ENCODE assay signal across 18 cellular contexts in genomic region chr13:47117268-47117667, GRCh38.
DNase-seq lines count a peak whose midpoint lies in the region; ATAC-seq and TF ChIP-seq lines count a peak whose summit lies in the region.
"Had no signal": no experiment of that assay in that cellular context is flagged by ENCODE, and none has a peak within 500 bp of the region (broad histone marks: within the 10 kb centered on the region; RNA-seq: fewer than 3 reads in every experiment).

No MANE protein-coding gene starts in this region.

- H3K27me3 ChIP-seq in osteoblast (ENCODE audit: insufficient read depth, low read length) (no peaks in the 10 kb centered on the region), tibial nerve (no peaks in the 10 kb centered on the region)
- H3K27me3 ChIP-seq: adrenal gland, sigmoid colon, suprapubic skin had no signal

- no peaks in the 10 kb centered on the region for H4K20me1 ChIP-seq in osteoblast (ENCODE audit: insufficient read depth, low read length)

- H3K4me1 ChIP-seq in osteoblast (ENCODE audit: insufficient read depth, low read length) (peaks cover 9% of the 10 kb centered on the region), tibial nerve (peaks cover 0 to 10% (median 0%) of the 10 kb centered on the region in 4 donors)
- H3K4me1 ChIP-seq: adrenal gland, suprapubic skin had no signal

- ATAC-seq in HG03196 (IDR thresholded peaks at IDR 0.05; ENCODE audit: unreplicated experiment): no peak
- no peak for ATAC-seq in GM19351 (IDR thresholded peaks at IDR 0.05; ENCODE audit: unreplicated experiment)

- DNase-seq in EL (peak; percentile 69), RPMI7951 (ENCODE audit: low read depth) (peak; percentile 70), epithelial cell of esophagus (ENCODE audit: low read depth) (peak; percentile 70), osteoblast (ENCODE audit: insufficient read length, low spot score, missing footprints) (peak; percentile 59), HuH-7.5 (ENCODE audit: low spot score) (no peak), tibial nerve (ENCODE audit: low spot score in 2 of 2) (no peak)
- DNase-seq: activated CD4-positive, CD25-positive, alpha-beta regulatory T cell; adrenal gland; COR-L47; hippocampal formation; KG1; NCI-H2029 treated with DMSO at 0.1 percent for 48 hours; nephron progenitor cell; sigmoid colon had no signal

- no peaks in the 10 kb centered on the region for H3K36me3 ChIP-seq in osteoblast (ENCODE audit: insufficient read depth, low read length)
- H3K36me3 ChIP-seq in tibial nerve: no peaks in the 10 kb centered on the region
- H3K36me3 ChIP-seq: adrenal gland, sigmoid colon, suprapubic skin had no signal

- H2AFZ ChIP-seq in osteoblast (ENCODE audit: low read length): no peak overlapping the region

- no peak for TF ChIP-seq EP300 in tibial nerve (IDR thresholded peaks at IDR 0.05)

- H3K4me3 ChIP-seq in epithelial cell of esophagus (ENCODE audit: low read length) (no peak overlapping the region), osteoblast (ENCODE audit: insufficient read depth, low read length) (no peak overlapping the region), tibial nerve (no peak overlapping the region)
- H3K4me3 ChIP-seq: adrenal gland, sigmoid colon, SK-N-MC, suprapubic skin had no signal

- 81 to 82% methylated on average over 3 of the region's 3 CpGs for WGBS in tibial nerve, 2 donors

- TF ChIP-seq POLR2A in tibial nerve (IDR thresholded peaks at IDR 0.05): no peak

- no peaks in the 10 kb centered on the region for H3K9me3 ChIP-seq in osteoblast (ENCODE audit: low read depth, low read length)
- H3K9me3 ChIP-seq in tibial nerve: no peaks in the 10 kb centered on the region
- H3K9me3 ChIP-seq: adrenal gland, sigmoid colon, suprapubic skin had no signal

- no peaks in the 10 kb centered on the region for H3K79me2 ChIP-seq in osteoblast (ENCODE audit: insufficient read depth, low read length)

- TF ChIP-seq CTCF in epithelial cell of esophagus (IDR thresholded peaks at IDR 0.05; ENCODE audit: insufficient read depth, low read depth, low read length, missing control alignments): no peak
- no peak for TF ChIP-seq CTCF in osteoblast (IDR thresholded peaks at IDR 0.05; ENCODE audit: extremely low read depth, low read depth, low read length)
- TF ChIP-seq CTCF in tibial nerve (IDR thresholded peaks at IDR 0.05): no peak

- H3K4me2 ChIP-seq in osteoblast (ENCODE audit: insufficient read depth, low read length): peak overlapping the region; percentile 20

- H3K27ac ChIP-seq in osteoblast (ENCODE audit: low read depth, low read length) (no peak overlapping the region), tibial nerve (no peak overlapping the region)
- H3K27ac ChIP-seq: adrenal gland, sigmoid colon, SK-N-MC, suprapubic skin had no signal

Comparison
In these comparisons a context has a peak if more than half of its experiments do, and no peak if none do; other contexts are left out.
1. DNase-seq: peak in EL (single experiment), RPMI7951 (single experiment), epithelial cell of esophagus (single experiment) and osteoblast (single experiment); none in HuH-7.5 (single experiment) and tibial nerve (0 of 2).